In genomic region chr13:113325779-113326178, GRCh38 we compare ENCODE assay signal across 26 cellular contexts. TPM values are rescaled to one million over a fixed set of nuclear protein-coding genes. Genes with fewer than 3 reads are reported as not detected.
"Had no signal": no experiment of that assay in that cellular context is flagged by ENCODE, and none has a peak within 500 bp of the region (broad histone marks: within the 10 kb centered on the region; RNA-seq: fewer than 3 reads in every experiment).

No MANE protein-coding gene starts in this region.

- FAIRE-seq: islet of Langerhans, urothelium cell line had no signal

- H3K9me3 ChIP-seq: gastroesophageal sphincter, heart left ventricle, left lung, mucosa of descending colon, prostate gland, spleen, thoracic aorta, tibial nerve, upper lobe of left lung had no signal

- H3K4me3 Mint-ChIP-seq: mesothelial cell of epicardium; naive B cell; natural killer cell treated with Interleukin-12 subunit alpha and Interleukin-12 subunit beta and Interleukin-15 and Interleukin-18, amount 100 ng/mL, for 72 hours; neural crest cell; stimulated activated naive B cell treated with anti-CD40 and anti-IgM and Interleukin-4, amounts not matched to agents 10 μg/mL and 1 μg/mL and 100 μg/mL, for 72 hours; stimulated activated naive CD8-positive, alpha-beta T cell treated with anti-CD3 and anti-CD28 coated beads, Interleukin-15, Interleukin-2, amounts not matched to agents 100 ng/mL and 50 ng/mL, for 24 hours had no signal

- H3K9me3 Mint-ChIP-seq: mesothelial cell of epicardium; natural killer cell treated with Interleukin-12 subunit alpha and Interleukin-12 subunit beta and Interleukin-15 and Interleukin-18, amount 100 ng/mL, for 72 hours; neural crest cell; stimulated activated naive CD8-positive, alpha-beta T cell treated with anti-CD3 and anti-CD28 coated beads, Interleukin-15, Interleukin-2, amounts not matched to agents 100 ng/mL and 50 ng/mL, for 24 hours had no signal

- H3K4me1 Mint-ChIP-seq: mesothelial cell of epicardium, neural crest cell had no signal

- H3K27me3 Mint-ChIP-seq: naive B cell; natural killer cell treated with Interleukin-12 subunit alpha and Interleukin-12 subunit beta and Interleukin-15 and Interleukin-18, amount 100 ng/mL, for 72 hours; stimulated activated naive B cell treated with anti-CD40 and anti-IgM and Interleukin-4, amounts not matched to agents 10 μg/mL and 1 μg/mL and 100 μg/mL, for 72 hours; stimulated activated naive CD8-positive, alpha-beta T cell treated with anti-CD3 and anti-CD28 coated beads, Interleukin-15, Interleukin-2, amounts not matched to agents 100 ng/mL and 50 ng/mL, for 24 hours had no signal

- H3K27ac ChIP-seq: epithelial cell of prostate, gastroesophageal sphincter, heart left ventricle, left lung, prostate gland, skin epidermis, spleen, thoracic aorta, tibial nerve, upper lobe of left lung had no signal

- H3K27ac Mint-ChIP-seq: natural killer cell treated with Interleukin-12 subunit alpha and Interleukin-12 subunit beta and Interleukin-15 and Interleukin-18, amount 100 ng/mL, for 72 hours; stimulated activated naive B cell treated with anti-CD40 and anti-IgM and Interleukin-4, amounts not matched to agents 10 μg/mL and 1 μg/mL and 100 μg/mL, for 72 hours; stimulated activated naive CD8-positive, alpha-beta T cell treated with anti-CD3 and anti-CD28 coated beads, Interleukin-15, Interleukin-2, amounts not matched to agents 100 ng/mL and 50 ng/mL, for 24 hours had no signal

- H3K27me3 ChIP-seq: dorsolateral prefrontal cortex, gastroesophageal sphincter, heart left ventricle, left lung, spleen, tibial nerve, upper lobe of left lung had no signal

- ATAC-seq: gastroesophageal sphincter; left cardiac atrium; stimulated activated naive B cell treated with anti-CD40 and anti-IgM and Interleukin-4, amounts not matched to agents 10 μg/mL and 1 μg/mL and 100 μg/mL, for 72 hours had no signal

- H3K4me3 ChIP-seq: dorsolateral prefrontal cortex, gastroesophageal sphincter, heart left ventricle, left lung, mucosa of descending colon, prostate gland, skin epidermis, spleen, thoracic aorta, tibial nerve, upper lobe of left lung had no signal

- H3K4me1 ChIP-seq: gastroesophageal sphincter, left lung, prostate gland, spleen, tibial nerve, upper lobe of left lung had no signal

- DNase-seq: dorsolateral prefrontal cortex; effector CD4-positive, alpha-beta T cell; foreskin fibroblast; heart left ventricle; hippocampal formation; left cardiac atrium; mesenchymal stem cell; mucosa of descending colon; naive B cell; spleen; stimulated activated CD4-positive, alpha-beta T cell treated with anti-CD3 and anti-CD28 coated beads, Interleukin-4, amount 100 ng/mL, for 4 hours; stimulated activated naive B cell treated with anti-CD40 and anti-IgM and Interleukin-4, amounts not matched to agents 10 μg/mL and 1 μg/mL and 100 μg/mL, for 72 hours; upper lobe of left lung had no signal

RNA-seq across cellular contexts. Expression of gene GRTP1, which starts 38.2 kb away (rescaled TPM):
- total RNA-seq: natural killer cell treated with Interleukin-12 subunit alpha and Interleukin-12 subunit beta and Interleukin-15 and Interleukin-18, amount 100 ng/mL, for 72 hours had no signal
